Comparison of ENCODE assay signal across 8 cellular contexts in the genomic region with DNA sequence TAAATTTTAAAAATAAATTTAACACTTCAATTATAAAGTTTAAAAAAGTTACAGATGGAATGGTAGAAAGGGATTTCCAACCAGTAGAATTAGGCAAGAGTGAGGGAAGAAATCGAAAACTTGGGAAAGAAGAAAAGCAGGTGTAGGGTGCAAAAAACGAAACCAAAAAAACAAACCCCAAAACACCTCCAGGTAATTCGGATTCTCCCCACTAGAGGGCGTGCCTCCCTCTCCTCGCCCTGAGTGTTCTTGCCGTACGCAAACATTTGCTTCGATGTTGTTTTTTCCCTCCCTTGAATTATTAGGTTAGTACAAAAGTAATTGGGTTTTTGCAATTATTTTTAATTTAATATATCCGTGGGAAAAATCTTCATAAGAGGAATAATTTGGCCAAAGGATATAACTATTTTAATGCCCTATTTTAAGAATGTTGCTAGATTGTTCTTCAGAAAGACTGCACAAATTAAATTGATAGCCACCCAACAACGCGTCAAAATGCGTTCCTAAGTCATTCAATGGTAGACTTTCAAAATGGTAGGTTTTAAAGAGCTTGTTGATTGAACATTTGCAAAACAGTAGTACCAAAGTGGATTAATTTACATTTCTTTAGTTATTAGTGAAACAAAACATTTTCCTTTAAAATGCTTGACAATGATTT.
DNase-seq lines count a peak whose midpoint lies in the region; ATAC-seq and TF ChIP-seq lines count a peak whose summit lies in the region.

No MANE protein-coding gene starts in this region.

- peak overlapping the region; percentile 95 for H3K4me2 ChIP-seq in PC-9

- H3K9me3 ChIP-seq in PC-9 (ENCODE audit: insufficient read depth, low read depth): no peaks in the 10 kb centered on the region

- no peaks in the 10 kb centered on the region for H4K20me1 ChIP-seq in PC-9 (ENCODE audit: insufficient read depth)

- DNase-seq in HK-2 (ENCODE audit: unreplicated experiment): peak; percentile 49
- peak in 1 of 2 experiments; percentile 65 for DNase-seq in PC-9
- peak; percentile 27 for DNase-seq in foreskin melanocyte
- DNase-seq in omental fat pad (ENCODE audit: low spot score): peak; percentile 91
- peak in 41 of 49 donors; percentile 3 to 76 (median 43) for DNase-seq in substantia nigra (lab: John Stamatoyannopoulos, UW)

- no peaks in the 10 kb centered on the region for H3K27me3 Mint-ChIP-seq in activated T-helper 17 cell treated with anti-CD3 and anti-CD28 coated beads, Interleukin-2, amount 50 U/mL, for 72 hours

- H3K36me3 ChIP-seq in PC-9 (ENCODE audit: low read depth): no peaks in the 10 kb centered on the region

- H3K27ac Mint-ChIP-seq in activated T-helper 17 cell treated with anti-CD3 and anti-CD28 coated beads, Interleukin-2, amount 50 U/mL, for 72 hours: no peak overlapping the region

- no peaks in the 10 kb centered on the region for H3K9me3 Mint-ChIP-seq in activated T-helper 17 cell treated with anti-CD3 and anti-CD28 coated beads, Interleukin-2, amount 50 U/mL, for 72 hours

- H3K36me3 Mint-ChIP-seq in activated T-helper 17 cell treated with anti-CD3 and anti-CD28 coated beads, Interleukin-2, amount 50 U/mL, for 72 hours (ENCODE audit: low read depth): peaks cover 6% of the 10 kb centered on the region

- peak overlapping the region; percentile 93 for H3K4me3 Mint-ChIP-seq in activated T-helper 17 cell treated with anti-CD3 and anti-CD28 coated beads, Interleukin-2, amount 50 U/mL, for 72 hours

- no peak for ATAC-seq in activated T-helper 17 cell treated with anti-CD3 and anti-CD28 coated beads, Interleukin-2, amount 50 U/mL, for 72 hours (replicated peaks)
- ATAC-seq in omental fat pad (ENCODE audit: low FRiP score) (no peak), GM19328 (IDR thresholded peaks at IDR 0.05; ENCODE audit: unreplicated experiment) (no peak)

- H3K9me2 ChIP-seq in PC-9 (ENCODE audit: insufficient read depth): no peaks in the 10 kb centered on the region

- H3K79me2 ChIP-seq in PC-9 (ENCODE audit: low read depth): no peaks in the 10 kb centered on the region

- intact Hi-C loops in PC-9 (cut with micrococcal nuclease; ENCODE audit: unreplicated experiment): loop anchor here (1.0 to 5.0 kb wide), 2 partner anchors 152 to 155 kb away; no protein-coding TSS in a partner anchor

- peaks cover 30% of the 10 kb centered on the region for H3K4me1 Mint-ChIP-seq in activated T-helper 17 cell treated with anti-CD3 and anti-CD28 coated beads, Interleukin-2, amount 50 U/mL, for 72 hours

- BruUV-seq in PC-9 (replicated peaks; lab: Mats Ljungman, UMichigan): no TSS peak

- peak overlapping the region; percentile 24; the same call in 1 of the 2 replicates for H3K4me3 ChIP-seq in PC-9

- H3K27ac ChIP-seq in C4-2B (no peak overlapping the region), PC-9 (no peak overlapping the region), substantia nigra (ENCODE audit: low read depth, low read length, poor library complexity, severe bottlenecking) (no peak overlapping the region)

- POLR2A ChIA-PET in PC-9 (lab: Charles Lee; ENCODE audit: unreplicated experiment): no interaction called here

- H3F3A ChIP-seq in PC-9 (ENCODE audit: insufficient read depth, low read depth): peaks cover 33% of the 10 kb centered on the region

- H2AFZ ChIP-seq in PC-9: no peak overlapping the region

- CTCF ChIA-PET in PC-9 (lab: Charles Lee): interaction anchor here (1.0 to 1.4 kb wide), 2 partner anchors 153 to 155 kb away, joined by 4 to 8 read pairs; no protein-coding TSS in a partner anchor

- TF ChIP-seq CTCF in C4-2B (conservative IDR thresholded peaks at IDR 0.05) (peak; percentile 84), PC-9 (conservative IDR thresholded peaks at IDR 0.05) (peak; percentile 77), omental fat pad (IDR thresholded peaks at IDR 0.05) (peak in 2 of 3 donors; percentile 30 to 52)

- H3K4me1 ChIP-seq in PC-9 (replicated peaks; ENCODE audit: insufficient read depth): peaks cover 45% of the 10 kb centered on the region

- no peaks in the 10 kb centered on the region for H3K27me3 ChIP-seq in PC-9 (ENCODE audit: insufficient read depth, low read depth)
